Comparison of ENCODE assay signal across 8 cellular contexts in genomic region chr3:53890726-53891499, GRCh38. TPM values are rescaled to one million over a fixed set of nuclear protein-coding genes. Genes with fewer than 3 reads are reported as not detected.
A peak's percentile ranks its signal among the peaks of the same experiment; 100 is the strongest.
DNase-seq lines count a peak whose midpoint lies in the region; ATAC-seq and TF ChIP-seq lines count a peak whose summit lies in the region.

No MANE protein-coding gene starts in this region.

- 4 to 9% methylated on average over 22 of the region's 22 CpGs for WGBS in lung, 2 donors

- H3K4me3 ChIP-seq in WI38 (ENCODE audit: low read depth, low read length) (peak overlapping the region; percentile 97), colonic mucosa (peak overlapping the region; percentile 96), lung (peak overlapping the region; percentile 99)

- DNase-seq in COLO668 (lab: John Stamatoyannopoulos, UW; ENCODE audit: unreplicated experiment) (peak; percentile 40), HK-2 (ENCODE audit: unreplicated experiment) (peak; percentile 17), colonic mucosa (peak; percentile 60), lung (ENCODE audit: low spot score) (no peak), OCI-M2 (lab: John Stamatoyannopoulos, UW; ENCODE audit: unreplicated experiment) (no peak)
- peak; percentile 33 for DNase-seq in stimulated activated naive CD8-positive, alpha-beta T cell treated with anti-CD3 and anti-CD28 coated beads, Interleukin-15, Interleukin-2, amounts not matched to agents 100 U/mL and 50 U/mL, for 24 hours

- H3K9me3 ChIP-seq in colonic mucosa (no peaks in the 10 kb centered on the region), lung (ENCODE audit: control insufficient read depth in 2 of 2, insufficient read depth in 1 of 2, low read length in 1 of 2) (no peaks in the 10 kb centered on the region)

- H3K27me3 ChIP-seq in colonic mucosa: no peaks in the 10 kb centered on the region
- no peaks in the 10 kb centered on the region for H3K27me3 ChIP-seq in lung (ENCODE audit: control insufficient read depth, insufficient read depth)

- H3K4me1 ChIP-seq in colonic mucosa (no peaks in the 10 kb centered on the region), lung (ENCODE audit: control insufficient read depth in 2 of 2, insufficient read depth in 2 of 2, low read length in 2 of 2) (peaks cover 4% of the 10 kb centered on the region in 2 donors)

- H3K36me3 ChIP-seq in colonic mucosa (no peaks in the 10 kb centered on the region), lung (ENCODE audit: control insufficient read depth in 2 of 2, insufficient read depth in 2 of 2, low read length in 2 of 2) (peaks cover 3 to 7% of the 10 kb centered on the region in 2 donors)

- TF ChIP-seq CTCF in WI38 (IDR thresholded peaks at IDR 0.05; ENCODE audit: low read depth, low read length) (no peak), colonic mucosa (IDR thresholded peaks at IDR 0.05) (no peak), lung (IDR thresholded peaks at IDR 0.05; ENCODE audit: control extremely low read depth, extremely low read depth) (no peak)

- H3K27ac ChIP-seq in colonic mucosa (peak overlapping the region; percentile 96), lung (ENCODE audit: low read depth in 1 of 2, low read length in 1 of 2) (peak overlapping the region; percentile 95 to 99)

- intact Hi-C loops in colonic mucosa (cut with DNase I): no loop called here

- ATAC-seq in lung (ENCODE audit: insufficient read depth, low FRiP score): no peak
- ATAC-seq in stimulated activated naive CD8-positive, alpha-beta T cell treated with anti-CD3 and anti-CD28 coated beads, Interleukin-15, Interleukin-2, amounts not matched to agents 100 U/mL and 50 U/mL, for 24 hours: no peak
- ATAC-seq in HG02970 (IDR thresholded peaks at IDR 0.05; ENCODE audit: low FRiP score, unreplicated experiment): no peak

- H3K9ac ChIP-seq in colonic mucosa (ENCODE audit: low read depth in 2 of 2, low read length in 2 of 2): peak overlapping the region; percentile 96 to 97

RNA-seq across cellular contexts. Expression of gene SELENOK, which starts 0.7 kb away (rescaled TPM):
- 10 to 100 TPM; 46.0 to 52.9 TPM for total RNA-seq in colonic mucosa
- total RNA-seq in lung: 10 to 100 TPM; 33.3 to 47.5 TPM
- polyA plus RNA-seq in lung: 100 to 1,000 TPM in 1 of 2 donors, 10 to 100 TPM in 1; 79.0 to 150 TPM

RNA-seq across cellular contexts. Expression of gene ACTR8, which starts 9.0 kb away (rescaled TPM):
- total RNA-seq in colonic mucosa: 10 to 100 TPM; 31.4 to 35.0 TPM
- total RNA-seq in lung: 10 to 100 TPM; 25.6 to 28.8 TPM
- 10 to 100 TPM; 12.4 to 16.3 TPM for polyA plus RNA-seq in lung

RNA-seq across cellular contexts. Expression of gene IL17RB, which starts 44.5 kb away (rescaled TPM):
- total RNA-seq in colonic mucosa (10 to 100 TPM; 18.6 to 25.7 TPM), lung (1 to 10 TPM in 1 of 2 donors, under 1 TPM in 1; 0.88 to 6.3 TPM)
- polyA plus RNA-seq in lung: 1 to 10 TPM; 2.5 to 7.4 TPM

RNA-seq across cellular contexts. Expression of gene CHDH, which starts 44.7 kb away (rescaled TPM):
- 10 to 100 TPM; 41.5 to 48.6 TPM for total RNA-seq in colonic mucosa
- total RNA-seq in lung: 10 to 100 TPM in 1 of 2 donors, 1 to 10 TPM in 1; 1.5 to 10.9 TPM
- 1 to 10 TPM; 2.8 TPM for polyA plus RNA-seq in lung

Comparison
In these comparisons a context has a peak if more than half of its experiments do, and no peak if none do; other contexts are left out.
1. DNase-seq: peak in COLO668 (single experiment), HK-2 (single experiment), colonic mucosa (single experiment) and stimulated activated naive CD8-positive, alpha-beta T cell treated with anti-CD3 and anti-CD28 coated beads, Interleukin-15, Interleukin-2, amounts not matched to agents 100 U/mL and 50 U/mL, for 24 hours (single experiment); none in lung (single experiment) and OCI-M2 (single experiment).
2. Peak in every context shown above with its lines, with median percentiles within 50 percentile points of each other: H3K4me3 ChIP-seq.